12 cellular contexts compared by ENCODE assay signal in genomic region chr16:23145186-23145585, GRCh38. TPM values are rescaled to one million over a fixed set of nuclear protein-coding genes. Genes with fewer than 3 reads are reported as not detected.
DNase-seq lines count a peak whose midpoint lies in the region; ATAC-seq, FAIRE-seq and TF ChIP-seq lines count a peak whose summit lies in the region.
"Had no signal": no experiment of that assay in that cellular context is flagged by ENCODE, and none has a peak within 500 bp of the region (broad histone marks: within the 10 kb centered on the region; RNA-seq: fewer than 3 reads in every experiment).

No MANE protein-coding gene starts in this region.

- 0 out of 2 replicates have a peak overlapping the region, but pooled peaks have one; percentile 2 for H3K9ac ChIP-seq in ES-I3 (ENCODE audit: low read depth, low read length)
- H3K9ac ChIP-seq in H1 (replicated peaks in 1 of 4; ENCODE audit: extremely low read depth in 1 of 4, low read depth in 3 of 4, low read length in 3 of 4): no peak overlapping the region

- H4K91ac ChIP-seq in H1 (replicated peaks; ENCODE audit: insufficient read length, low read length): no peak overlapping the region

- H3K9me3 Mint-ChIP-seq in CD4-positive, alpha-beta memory T cell: no peaks in the 10 kb centered on the region
- H3K9me3 Mint-ChIP-seq: activated CD4-positive, alpha-beta T cell treated with anti-CD3 and anti-CD28 coated beads, Interleukin-2, amount 10 ng/mL, durations not matched to agents 24 days and 14 days had no signal

- H3K4me3 Mint-ChIP-seq in CD4-positive, alpha-beta memory T cell: no peak overlapping the region
- H3K4me3 Mint-ChIP-seq: activated CD4-positive, alpha-beta T cell treated with anti-CD3 and anti-CD28 coated beads, Interleukin-2, amount 10 ng/mL, durations not matched to agents 24 days and 14 days had no signal

- H2AK5ac ChIP-seq in H1 (ENCODE audit: low read depth, low read length): peak overlapping the region; percentile 95; the same call in 1 of the 2 replicates

- peaks cover 8 to 24% (median 14%) of the 10 kb centered on the region in 4 donors for H3K4me1 Mint-ChIP-seq in CD4-positive, alpha-beta memory T cell

- intact Hi-C loops in psoas muscle (cut with DNase I): loop anchor here in 1 of 2 donors (5.0 kb wide), 1 partner anchor 63 kb away; no protein-coding TSS in a partner anchor
- intact Hi-C loops in CD4-positive, alpha-beta memory T cell (cut with micrococcal nuclease): no loop called here

- H3K23ac ChIP-seq in H1 (ENCODE audit: insufficient read length): no peak overlapping the region

- no peak overlapping the region for H4K8ac ChIP-seq in H1 (ENCODE audit: extremely low read depth, insufficient read depth, low read length)

- 44% methylated on average over 6 of the region's 6 CpGs; no CpG with 5 or more reads in 1 of the 2 experiments for WGBS in H1 (ENCODE audit: extremely low coverage in 1 of 2, insufficient coverage in 1 of 2, insufficient read length in 1 of 2, insufficient replicate concordance in 2 of 2, low coverage in 1 of 2, low lambda C conversion rate in 2 of 2, missing lambda C conversion rate in 1 of 2), 2 experiments
- WGBS in psoas muscle, 3 donors: 61 to 65% (median 64%) methylated on average over 6 of the region's 6 CpGs

- DNase-seq in NCI-H69 (lab: John Stamatoyannopoulos, UW) (peak; percentile 68), H1 (ENCODE audit: low read depth in 1 of 2, low spot score in 2 of 2) (no peak), psoas muscle (no peak), middle frontal gyrus (ENCODE audit: extremely low spot score, low spot score) (no peak)
- no peak for DNase-seq in CD4-positive, alpha-beta memory T cell
- DNase-seq: activated CD4-positive, alpha-beta T cell treated with anti-CD3 and anti-CD28 coated beads, Interleukin-2, amount 10 ng/mL, durations not matched to agents 24 days and 14 days; activated gamma-delta T cell had no signal

- no peak overlapping the region for H2AFZ ChIP-seq in H1 (ENCODE audit: low read length)

- H3K9me3 ChIP-seq in ES-I3 (ENCODE audit: control insufficient read depth, insufficient read depth, low read length) (no peaks in the 10 kb centered on the region), H1 (ENCODE audit: insufficient read depth in 2 of 2, low read depth in 1 of 2, low read length in 1 of 2) (no peaks in the 10 kb centered on the region), psoas muscle (no peaks in the 10 kb centered on the region)
- no peaks in the 10 kb centered on the region for H3K9me3 ChIP-seq in CD4-positive, alpha-beta memory T cell (ENCODE audit: control insufficient read depth in 1 of 2, low read length in 2 of 2)
- H3K9me3 ChIP-seq: SJSA1 had no signal

- CTCF ChIA-PET in H1 (lab: Charles Lee; ENCODE audit: partially characterized antibody): interaction anchor here (1.4 to 1.7 kb wide), 2 partner anchors 37 to 291 kb away, joined by 4 read pairs; partner anchors contain the start of gene SCNN1G
- CTCF ChIA-PET in CD4-positive, alpha-beta memory T cell (lab: Charles Lee; ENCODE audit: partially characterized antibody): no interaction called here

- H4K20me1 ChIP-seq in H1 (replicated peaks in 1 of 2; ENCODE audit: control insufficient read depth in 1 of 2, insufficient read depth in 2 of 2, low read length in 2 of 2): peaks cover 2 to 15% of the 10 kb centered on the region in 2 experiments

- peaks cover 34% of the 10 kb centered on the region for H3K4me1 ChIP-seq in ES-I3 (ENCODE audit: insufficient read depth, low read length)
- peaks cover 8 to 18% (median 12%) of the 10 kb centered on the region in 4 experiments; a peak in 6 of 7 replicates for H3K4me1 ChIP-seq in H1 (replicated peaks in 1 of 4; ENCODE audit: control insufficient read depth in 3 of 4, insufficient read depth in 4 of 4, low read length in 3 of 4)
- H3K4me1 ChIP-seq in psoas muscle: peaks cover 50% of the 10 kb centered on the region
- peaks cover 16% of the 10 kb centered on the region for H3K4me1 ChIP-seq in CD4-positive, alpha-beta memory T cell (ENCODE audit: insufficient read depth, low read length)

- H3K27me3 ChIP-seq in H1 (replicated peaks in 1 of 4; ENCODE audit: control insufficient read depth in 3 of 4, extremely low read depth in 1 of 4, insufficient read depth in 3 of 4, low read length in 3 of 4) (no peaks in the 10 kb centered on the region), psoas muscle (ENCODE audit: insufficient read depth in 3 of 3, low read length in 2 of 3) (no peaks in the 10 kb centered on the region)
- H3K27me3 ChIP-seq in CD4-positive, alpha-beta memory T cell (ENCODE audit: insufficient read depth, low read length): no peaks in the 10 kb centered on the region
- H3K27me3 ChIP-seq: SJSA1 had no signal

- peak overlapping the region in 1 of 4 experiments; percentile 36; a peak in 1 of 8 replicates for H3K4me3 ChIP-seq in H1 (ENCODE audit: extremely low read depth in 1 of 4, insufficient read depth in 2 of 4, low read depth in 3 of 4, low read length in 4 of 4)
- H3K4me3 ChIP-seq in psoas muscle: no peak overlapping the region
- H3K4me3 ChIP-seq in CD4-positive, alpha-beta memory T cell (ENCODE audit: low read length in 2 of 2): no peak overlapping the region
- H3K4me3 ChIP-seq: SJSA1 had no signal

- no peak for TF ChIP-seq POLR2A in H1 (IDR thresholded peaks at IDR 0.05; ENCODE audit: control extremely low read depth in 1 of 2, low read depth in 2 of 2, low read length in 2 of 2)

- peak overlapping the region; percentile 49 to 53 for H3K4me2 ChIP-seq in H1 (ENCODE audit: insufficient read depth in 1 of 2, low read depth in 2 of 2, low read length in 2 of 2)

- no peaks in the 10 kb centered on the region for H3K27me3 Mint-ChIP-seq in CD4-positive, alpha-beta memory T cell
- H3K27me3 Mint-ChIP-seq: activated CD4-positive, alpha-beta T cell treated with anti-CD3 and anti-CD28 coated beads, Interleukin-2, amount 10 ng/mL, durations not matched to agents 24 days and 14 days had no signal

- POLR2A ChIA-PET in H1 (lab: Charles Lee; ENCODE audit: partially characterized antibody): interaction anchor here (1.3 kb wide), 1 partner anchor 26 kb away, joined by 3 read pairs; no protein-coding TSS in a partner anchor
- POLR2A ChIA-PET in CD4-positive, alpha-beta memory T cell (lab: Charles Lee; ENCODE audit: partially characterized antibody): no interaction called here

- no peak overlapping the region for H3K4ac ChIP-seq in H1 (replicated peaks; ENCODE audit: insufficient read length, low read depth, low read length)

- peaks cover 6% of the 10 kb centered on the region for H3K23me2 ChIP-seq in H1 (ENCODE audit: low read depth, low read length)

- H3K36me3 ChIP-seq in ES-I3 (ENCODE audit: insufficient read depth, low read length) (no peaks in the 10 kb centered on the region), H1 (ENCODE audit: control insufficient read depth in 2 of 4, insufficient read depth in 4 of 4, low read length in 3 of 4) (no peaks in the 10 kb centered on the region), psoas muscle (ENCODE audit: insufficient read depth in 1 of 2, low read depth in 1 of 2) (no peaks in the 10 kb centered on the region)
- H3K36me3 ChIP-seq in CD4-positive, alpha-beta memory T cell (ENCODE audit: insufficient read depth, low read length): no peaks in the 10 kb centered on the region
- H3K36me3 ChIP-seq: SJSA1 had no signal

- H3K27ac ChIP-seq in H1 (ENCODE audit: low read depth, low read length): no peak overlapping the region
- peak overlapping the region; percentile 31 for H3K27ac ChIP-seq in psoas muscle
- no peak overlapping the region for H3K27ac ChIP-seq in CD4-positive, alpha-beta memory T cell (ENCODE audit: low read depth, low read length)
- H3K27ac ChIP-seq: SJSA1 had no signal

- no peak overlapping the region for H2BK20ac ChIP-seq in H1 (ENCODE audit: low read length)

- no peak for TF ChIP-seq EP300 in H1 (IDR thresholded peaks at IDR 0.05; ENCODE audit: borderline replicate concordance in 1 of 2, low read depth in 2 of 2, low read length in 2 of 2)

- peaks cover 6 to 78% of the 10 kb centered on the region in 2 experiments; a peak in 2 of 4 replicates for H3K79me2 ChIP-seq in H1 (ENCODE audit: control insufficient read depth in 1 of 2, insufficient read depth in 2 of 2, low read length in 2 of 2)

- no peak for ATAC-seq in psoas muscle
- ATAC-seq in GM19455 (IDR thresholded peaks at IDR 0.05; ENCODE audit: unreplicated experiment): no peak
- ATAC-seq: HCT116 had no signal

- no peak overlapping the region for H3K27ac Mint-ChIP-seq in CD4-positive, alpha-beta memory T cell
- H3K27ac Mint-ChIP-seq: activated CD4-positive, alpha-beta T cell treated with anti-CD3 and anti-CD28 coated beads, Interleukin-2, amount 10 ng/mL, durations not matched to agents 24 days and 14 days had no signal

- no peak overlapping the region for H4K5ac ChIP-seq in H1 (ENCODE audit: insufficient read length, low read depth, low read length)

- no peak overlapping the region for H2BK12ac ChIP-seq in H1 (ENCODE audit: low read depth, low read length)

- H3K79me1 ChIP-seq in H1 (ENCODE audit: low read depth, low read length): peaks cover 17% of the 10 kb centered on the region

- FAIRE-seq in H1 (lab: Jason Lieb, UNC): no peak

- H3K36me3 Mint-ChIP-seq in CD4-positive, alpha-beta memory T cell: peaks cover 0 to 8% of the 10 kb centered on the region in 2 donors

- H2BK120ac ChIP-seq in H1 (replicated peaks; ENCODE audit: low read depth, low read length): no peak overlapping the region

- no peak overlapping the region for H3K56ac ChIP-seq in H1 (replicated peaks; ENCODE audit: insufficient read length, low read depth, low read length)

- no peak for TF ChIP-seq RAD21 in H1 (IDR thresholded peaks at IDR 0.05 in 1 of 2, conservative IDR thresholded peaks at IDR 0.05 in 1 of 2; ENCODE audit: low read depth in 2 of 2, low read length in 2 of 2)

- TF ChIP-seq CTCF in H1 (IDR thresholded peaks at IDR 0.05; ENCODE audit: control extremely low read depth in 1 of 3, insufficient read depth in 1 of 3, low read depth in 1 of 3, low read length in 3 of 3) (no peak), psoas muscle (IDR thresholded peaks at IDR 0.05) (no peak)

- no peak overlapping the region for H2BK15ac ChIP-seq in H1 (ENCODE audit: low read length)

- no peak overlapping the region for H3K18ac ChIP-seq in H1 (ENCODE audit: extremely low read depth, low read length)

- no peak overlapping the region for H3K14ac ChIP-seq in H1 (ENCODE audit: insufficient read length)

- H2BK5ac ChIP-seq in H1 (ENCODE audit: low read depth, low read length): no peak overlapping the region

RNA-seq across cellular contexts. Expression of gene USP31, which starts 4.1 kb away (rescaled TPM):
- total RNA-seq in H1 (2021; fragmentation: NEBNext Ultra II Directional; extraction: Animal tissue kit (Norgen Biotek cat#: 25700)): 17.0 and 19.0 TPM in 2 replicates
- polyA plus RNA-seq in H1 (2011; rRNA removed) (6.2 and 6.7 TPM in 2 replicates), psoas muscle (10 to 100 TPM in 2 of 3 donors, 1 to 10 TPM in 1; 7.7 to 21.5 (median 16.4) TPM)
- polyA plus RNA-seq in H1 (2011; cell fraction: cytosol; rRNA removed): 6.3 TPM
- 16.1 TPM for polyA plus RNA-seq in H1 (2011; cell fraction: nucleus; rRNA removed)
- 4.6 to 6.1 TPM (median 5.8 TPM) in 4 replicates for polyA plus RNA-seq in H1 (2012, experiment 1 of 2)
- 1.4 TPM for polyA plus RNA-seq in H1 (2012, experiment 2 of 2)
- polyA plus RNA-seq in H1 (2013, experiment 1 of 2): 7.4 TPM
- 7.4 TPM for polyA plus RNA-seq in H1 (2013, experiment 2 of 2)
- 33.4 and 34.7 TPM in 2 replicates for polyA minus RNA-seq in H1 (2011; rRNA and poly(A)+ RNA removed)
- 15.4 TPM for polyA minus RNA-seq in H1 (2011; cell fraction: cytosol; rRNA and poly(A)+ RNA removed)
- 40.4 TPM for polyA minus RNA-seq in H1 (2011; cell fraction: nucleus; rRNA and poly(A)+ RNA removed)
- total RNA-seq in psoas muscle: 10 to 100 TPM in 3 of 4 donors, 1 to 10 TPM in 1; 9.5 to 19.6 (median 16.2) TPM
- total RNA-seq in CD4-positive, alpha-beta memory T cell: 1 to 10 TPM; 4.9 to 5.0 TPM
- under 1 TPM; 0.07 to 0.99 TPM for polyA plus RNA-seq in CD4-positive, alpha-beta memory T cell

RNA-seq across cellular contexts. Expression of gene SCNN1G, which starts 37.4 kb away (rescaled TPM):
- 0.99 and 1.1 TPM in 2 replicates for total RNA-seq in H1 (2021; fragmentation: NEBNext Ultra II Directional; extraction: Animal tissue kit (Norgen Biotek cat#: 25700))
- polyA plus RNA-seq in H1 (2011; rRNA removed): 0.73 and 1.9 TPM in 2 replicates
- 1.0 TPM for polyA plus RNA-seq in H1 (2011; cell fraction: cytosol; rRNA removed)
- 1.3 TPM for polyA plus RNA-seq in H1 (2011; cell fraction: nucleus; rRNA removed)
- 1.1 to 1.7 TPM (median 1.4 TPM) in 4 replicates for polyA plus RNA-seq in H1 (2012, experiment 1 of 2)
- 0.73 TPM for polyA plus RNA-seq in H1 (2012, experiment 2 of 2)
- polyA plus RNA-seq in H1 (2013, experiment 1 of 2): 0.41 TPM
- 0.33 TPM for polyA plus RNA-seq in H1 (2013, experiment 2 of 2)
- 1.7 and 2.0 TPM in 2 replicates for polyA minus RNA-seq in H1 (2011; rRNA and poly(A)+ RNA removed)
- polyA minus RNA-seq in H1 (2011; cell fraction: cytosol; rRNA and poly(A)+ RNA removed): 1.2 TPM
- 1.1 TPM for polyA minus RNA-seq in H1 (2011; cell fraction: nucleus; rRNA and poly(A)+ RNA removed)
- total RNA-seq in psoas muscle: not detected
- polyA plus RNA-seq in psoas muscle: under 1 TPM in 2 of 3 donors, not detected in 1; 0.01 to 0.08 TPM
- not detected for total RNA-seq in CD4-positive, alpha-beta memory T cell
- not detected for polyA plus RNA-seq in CD4-positive, alpha-beta memory T cell
- total RNA-seq: activated CD4-positive, alpha-beta T cell treated with anti-CD3 and anti-CD28 coated beads, Interleukin-2, amount 10 ng/mL, durations not matched to agents 24 days and 14 days; LHCN-M2; SJSA1 had no signal
